Comparison of ENCODE assay signal across 15 cellular contexts in genomic region chr6:1868561-1869261, GRCh38.
DNase-seq lines count a peak whose midpoint lies in the region; ATAC-seq, FAIRE-seq and TF ChIP-seq lines count a peak whose summit lies in the region.
"Had no signal": no experiment of that assay in that cellular context is flagged by ENCODE, and none has a peak within 500 bp of the region (broad histone marks: within the 10 kb centered on the region; RNA-seq: fewer than 3 reads in every experiment).

No MANE protein-coding gene starts in this region.

- CTCF ChIA-PET in GM12878 (lab: Yijun Ruan, JAX): interaction anchor here (1.8 kb wide), 1 partner anchor 12 kb away, joined by 5 read pairs; no protein-coding TSS in a partner anchor

- DNase-seq in GM12878 (ENCODE audit: low read depth, low spot score): peak; percentile 39
- DNase-seq in activated CD4-positive, CD25-positive, alpha-beta regulatory T cell (lab: John Stamatoyannopoulos, UW): no peak
- no peak for DNase-seq in naive thymus-derived CD8-positive, alpha-beta T cell
- DNase-seq in hypothalamus (lab: John Stamatoyannopoulos, UW): no peak
- DNase-seq in A172 (ENCODE audit: low spot score): no peak
- DNase-seq: activated CD8-positive, alpha-beta T cell treated with anti-CD3 and anti-CD28 coated beads, Interleukin-2, amount 10 ng/mL, durations not matched to agents 7 days and 5 days; activated naive CD8-positive, alpha-beta T cell treated with anti-CD3 and anti-CD28 coated beads for 36 hours; CD4-positive, CD25-positive, alpha-beta regulatory T cell; foreskin melanocyte; NCI-H226; stimulated activated CD4-positive, alpha-beta T cell treated with anti-CD3 and anti-CD28 coated beads, Interleukin-2, amount 100 ng/mL, for 24 hours; stomach had no signal

- 38% methylated on average over 4 of the region's 4 CpGs for WGBS in GM12878 (ENCODE audit: insufficient coverage, insufficient replicate concordance, low lambda C conversion rate, missing lambda C conversion rate)

- no peaks in the 10 kb centered on the region for H3K9me3 ChIP-seq in GM12878 (replicated peaks; ENCODE audit: control insufficient read depth, insufficient read depth, low read length)
- H3K9me3 ChIP-seq: stomach had no signal

- ATAC-seq in GM18519 (IDR thresholded peaks at IDR 0.05; ENCODE audit: low FRiP score, unreplicated experiment): peak; percentile 79
- peak; percentile 90 for ATAC-seq in GM21825 (IDR thresholded peaks at IDR 0.05; ENCODE audit: unreplicated experiment)
- peak; percentile 77 for ATAC-seq in HG03442 (IDR thresholded peaks at IDR 0.05; ENCODE audit: unreplicated experiment)
- peak; percentile 99 for ATAC-seq in GM12878
- no peak for ATAC-seq in naive thymus-derived CD8-positive, alpha-beta T cell
- ATAC-seq: activated CD8-positive, alpha-beta T cell treated with anti-CD3 and anti-CD28 coated beads, Interleukin-2, amount 10 ng/mL, durations not matched to agents 7 days and 5 days had no signal

- no peaks in the 10 kb centered on the region for H3K36me3 Mint-ChIP-seq in naive thymus-derived CD8-positive, alpha-beta T cell
- H3K36me3 Mint-ChIP-seq: activated naive CD8-positive, alpha-beta T cell treated with anti-CD3 and anti-CD28 coated beads for 36 hours had no signal

- intact Hi-C loops in GM12878 (cut with micrococcal nuclease; ENCODE audit: unreplicated experiment): no loop called here

- H3K9me3 Mint-ChIP-seq in naive thymus-derived CD8-positive, alpha-beta T cell: no peaks in the 10 kb centered on the region
- H3K9me3 Mint-ChIP-seq: activated naive CD8-positive, alpha-beta T cell treated with anti-CD3 and anti-CD28 coated beads for 36 hours; CD4-positive, CD25-positive, alpha-beta regulatory T cell had no signal

- H3K27ac ChIP-seq in GM12878 (ENCODE audit: control insufficient read depth, insufficient read depth): peak overlapping the region; percentile 74
- H3K27ac ChIP-seq: stomach had no signal

- H3K9ac ChIP-seq in GM12878 (ENCODE audit: control insufficient read depth, insufficient read depth, low read length): peak overlapping the region; percentile 38

- FAIRE-seq in GM12878 (lab: Jason Lieb, UNC): peak; percentile 74

- H3K79me2 ChIP-seq in GM12878 (ENCODE audit: control insufficient read depth, insufficient read depth, low read length): no peaks in the 10 kb centered on the region

- no TSS peak for BruUV-seq in GM12878 (replicated peaks; lab: Mats Ljungman, UMichigan)

- H3K27me3 ChIP-seq in GM12878 (replicated peaks in 1 of 2; ENCODE audit: control insufficient read depth in 2 of 2, insufficient read depth in 2 of 2, low read length in 1 of 2): no peaks in the 10 kb centered on the region
- H3K27me3 ChIP-seq: stomach had no signal

- peak overlapping the region; percentile 72 for H3K4me2 ChIP-seq in GM12878 (ENCODE audit: control insufficient read depth, insufficient read depth)

- H3K27me3 Mint-ChIP-seq in naive thymus-derived CD8-positive, alpha-beta T cell: no peaks in the 10 kb centered on the region
- H3K27me3 Mint-ChIP-seq: activated naive CD8-positive, alpha-beta T cell treated with anti-CD3 and anti-CD28 coated beads for 36 hours; CD4-positive, CD25-positive, alpha-beta regulatory T cell had no signal

- no peaks in the 10 kb centered on the region for H3K36me3 ChIP-seq in GM12878 (ENCODE audit: control insufficient read depth in 2 of 2, insufficient read depth in 2 of 2, low read length in 1 of 2)
- H3K36me3 ChIP-seq: stomach had no signal

- no peak for TF ChIP-seq EP300 in GM12878 (IDR thresholded peaks at IDR 0.05; ENCODE audit: borderline replicate concordance in 1 of 2, control insufficient read depth in 1 of 2, low read depth in 2 of 2, low read length in 2 of 2)

- H3K4me1 ChIP-seq in GM12878 (ENCODE audit: control insufficient read depth, insufficient read depth, low read length): peaks cover 13% of the 10 kb centered on the region

- TF ChIP-seq CTCF in GM12878 (IDR thresholded peaks at IDR 0.05 in 2 of 3, conservative IDR thresholded peaks at IDR 0.05 in 1 of 3; ENCODE audit: control insufficient read depth in 2 of 3, extremely low read depth in 1 of 3, insufficient read depth in 1 of 3, low read depth in 3 of 3, low read length in 3 of 3): no peak

- RAD21 ChIA-PET in GM12878 (lab: Charles Lee; ENCODE audit: unreplicated experiment): interaction anchor here (0.5 to 1.5 kb wide), 3 partner anchors 13 to 325 kb away, joined by 4 to 5 read pairs (median 4); no protein-coding TSS in a partner anchor

- no peak for TF ChIP-seq POLR2A in GM12878 (IDR thresholded peaks at IDR 0.05; ENCODE audit: low read depth, low read length)

- TF ChIP-seq RAD21 in GM12878 (IDR thresholded peaks at IDR 0.05; ENCODE audit: insufficient read depth, low read depth, low read length): 0 out of 2 replicates have a peak, but pooled peaks have one; percentile 16

- H3K4me3 Mint-ChIP-seq in naive thymus-derived CD8-positive, alpha-beta T cell: no peak overlapping the region
- H3K4me3 Mint-ChIP-seq: activated CD8-positive, alpha-beta T cell treated with anti-CD3 and anti-CD28 coated beads, Interleukin-2, amount 10 ng/mL, durations not matched to agents 7 days and 5 days; activated naive CD8-positive, alpha-beta T cell treated with anti-CD3 and anti-CD28 coated beads for 36 hours; CD4-positive, CD25-positive, alpha-beta regulatory T cell had no signal

- H3K27ac Mint-ChIP-seq in naive thymus-derived CD8-positive, alpha-beta T cell: no peak overlapping the region
- H3K27ac Mint-ChIP-seq: activated CD8-positive, alpha-beta T cell treated with anti-CD3 and anti-CD28 coated beads, Interleukin-2, amount 10 ng/mL, durations not matched to agents 7 days and 5 days; activated naive CD8-positive, alpha-beta T cell treated with anti-CD3 and anti-CD28 coated beads for 36 hours had no signal

- SMC1A ChIA-PET in GM12878 (lab: Charles Lee; ENCODE audit: uncharacterized antibody, unreplicated experiment): interaction anchor here (0.8 to 1.9 kb wide), 6 partner anchors 8 to 132 kb away, joined by 3 to 5 read pairs (median 3); no protein-coding TSS in a partner anchor

- peaks cover 0 to 7% (median under 1%) of the 10 kb centered on the region in 4 donors for H3K4me1 Mint-ChIP-seq in naive thymus-derived CD8-positive, alpha-beta T cell

- POLR2A ChIA-PET in GM12878 (lab: Charles Lee): no interaction called here
- POLR2A ChIA-PET in naive thymus-derived CD8-positive, alpha-beta T cell (lab: Charles Lee): no interaction called here

- no peak overlapping the region for H3K4me3 ChIP-seq in GM12878
- H3K4me3 ChIP-seq: stomach had no signal

- H4K20me1 ChIP-seq in GM12878 (ENCODE audit: control insufficient read depth, insufficient read depth): no peaks in the 10 kb centered on the region

- in situ Hi-C loops in GM12878 (cut with MboI): no loop called here

- peak overlapping the region; percentile 79 for H2AFZ ChIP-seq in GM12878 (ENCODE audit: control insufficient read depth, low read depth, low read length)

TF ChIP-seq in GM12878, 131 proteins besides CTCF, POLR2A, EP300 and RAD21 (continues in another document):
- TF ChIP-seq JUNB (IDR thresholded peaks at IDR 0.05) (0 out of 2 replicates have a peak, but pooled peaks have one; percentile 18), CHD1 (IDR thresholded peaks at IDR 0.05; ENCODE audit: low read depth, low read length) (no peak), NFIC (IDR thresholded peaks at IDR 0.05; ENCODE audit: low read depth, low read length) (peak; percentile 62; the same call in 1 of the 2 replicates), POLR2AphosphoS5 (IDR thresholded peaks at IDR 0.05; ENCODE audit: low read length) (peak; percentile 45; the same call in 1 of the 2 replicates), TAF1 (IDR thresholded peaks at IDR 0.05; ENCODE audit: borderline replicate concordance, low read depth, low read length) (peak; percentile 41; the same call in 1 of the 2 replicates), EGR1 (IDR thresholded peaks at IDR 0.05; ENCODE audit: borderline replicate concordance in 1 of 2, low read depth in 2 of 2, low read length in 2 of 2) (no peak), TBL1XR1 (IDR thresholded peaks at IDR 0.05; ENCODE audit: low read depth, low read length) (no peak), CBFB (IDR thresholded peaks at IDR 0.05; ENCODE audit: low read depth) (no peak), ATF7 (IDR thresholded peaks at IDR 0.05; ENCODE audit: low read depth) (peak; percentile 16; the same call in 1 of the 2 replicates), EED (IDR thresholded peaks at IDR 0.05; ENCODE audit: low read depth) (0 out of 2 replicates have a peak, but pooled peaks have one; percentile 31)
- TF ChIP-seq, protein P1, sequence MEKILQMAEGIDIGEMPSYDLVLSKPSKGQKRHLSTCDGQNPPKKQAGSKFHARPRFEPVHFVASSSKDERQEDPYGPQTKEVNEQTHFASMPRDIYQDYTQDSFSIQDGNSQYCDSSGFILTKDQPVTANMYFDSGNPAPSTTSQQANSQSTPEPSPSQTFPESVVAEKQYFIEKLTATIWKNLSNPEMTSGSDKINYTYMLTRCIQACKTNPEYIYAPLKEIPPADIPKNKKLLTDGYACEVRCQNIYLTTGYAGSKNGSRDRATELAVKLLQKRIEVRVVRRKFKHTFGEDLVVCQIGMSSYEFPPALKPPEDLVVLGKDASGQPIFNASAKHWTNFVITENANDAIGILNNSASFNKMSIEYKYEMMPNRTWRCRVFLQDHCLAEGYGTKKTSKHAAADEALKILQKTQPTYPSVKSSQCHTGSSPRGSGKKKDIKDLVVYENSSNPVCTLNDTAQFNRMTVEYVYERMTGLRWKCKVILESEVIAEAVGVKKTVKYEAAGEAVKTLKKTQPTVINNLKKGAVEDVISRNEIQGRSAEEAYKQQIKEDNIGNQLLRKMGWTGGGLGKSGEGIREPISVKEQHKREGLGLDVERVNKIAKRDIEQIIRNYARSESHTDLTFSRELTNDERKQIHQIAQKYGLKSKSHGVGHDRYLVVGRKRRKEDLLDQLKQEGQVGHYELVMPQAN (conservative IDR thresholded peaks at IDR 0.05): no peak

Comparison
In these comparisons a context has a peak if more than half of its experiments do, and no peak if none do; other contexts are left out.
1. ATAC-seq: peak in GM18519 (single experiment), GM21825 (single experiment), HG03442 (single experiment) and GM12878 (single experiment); none in naive thymus-derived CD8-positive, alpha-beta T cell (0 of 2).